In genomic region chrX:22748093-22748999, GRCh38 we compare ENCODE assay signal across 8 cellular contexts.
DNase-seq lines count a peak whose midpoint lies in the region; ATAC-seq and TF ChIP-seq lines count a peak whose summit lies in the region.

No MANE protein-coding gene starts in this region.

- peaks cover 9% of the 10 kb centered on the region for H3K9me3 ChIP-seq in neural progenitor cell (ENCODE audit: low read depth)

- H3K4me1 ChIP-seq in neural progenitor cell = no peaks in the 10 kb centered on the region

- no peaks in the 10 kb centered on the region for H3K9me3 Mint-ChIP-seq in activated CD8-positive, alpha-beta memory T cell treated with anti-CD3 and anti-CD28 coated beads, Interleukin-2, amount 10 ng/mL, durations not matched to agents 7 days and 5 days (ENCODE audit: low read depth)
- H3K9me3 Mint-ChIP-seq in neural progenitor cell = no peaks in the 10 kb centered on the region

- no peaks in the 10 kb centered on the region for H3K27me3 Mint-ChIP-seq in activated CD8-positive, alpha-beta memory T cell treated with anti-CD3 and anti-CD28 coated beads, Interleukin-2, amount 10 ng/mL, durations not matched to agents 7 days and 5 days
- H3K27me3 Mint-ChIP-seq in neural progenitor cell (ENCODE audit: insufficient read depth, low read depth) = peaks cover 2% of the 10 kb centered on the region

- no peaks in the 10 kb centered on the region for H3K79me2 ChIP-seq in neural progenitor cell (ENCODE audit: low read depth)

- CTCF ChIA-PET in activated CD8-positive, alpha-beta memory T cell treated with anti-CD3 and anti-CD28 coated beads, Interleukin-2, amount 10 ng/mL, durations not matched to agents 7 days and 5 days (lab: Charles Lee) = interaction anchor here (0.6 to 1.5 kb wide), 4 partner anchors 10 to 612 kb away, joined by 3 to 7 read pairs (median 4); no protein-coding TSS in a partner anchor

- H2AFZ ChIP-seq in neural progenitor cell (replicated peaks) = peak overlapping the region; percentile 24

- no peak overlapping the region for H3K4me3 ChIP-seq in fibroblast of the aortic adventitia (ENCODE audit: low read depth, low read length)
- no peak overlapping the region for H3K4me3 ChIP-seq in neural progenitor cell

- no peaks in the 10 kb centered on the region for H3K27me3 ChIP-seq in neural progenitor cell

- no peak overlapping the region for H3K9ac ChIP-seq in neural progenitor cell

- no peaks in the 10 kb centered on the region for H3K36me3 Mint-ChIP-seq in activated CD8-positive, alpha-beta memory T cell treated with anti-CD3 and anti-CD28 coated beads, Interleukin-2, amount 10 ng/mL, durations not matched to agents 7 days and 5 days
- no peaks in the 10 kb centered on the region for H3K36me3 Mint-ChIP-seq in neural progenitor cell

- no peak overlapping the region for H3K4me2 ChIP-seq in neural progenitor cell

- ATAC-seq in GM18867 (IDR thresholded peaks at IDR 0.05; ENCODE audit: unreplicated experiment) (peak; percentile 95), HG03280 (IDR thresholded peaks at IDR 0.05; ENCODE audit: unreplicated experiment) (peak; percentile 60), GM19455 (IDR thresholded peaks at IDR 0.05; ENCODE audit: unreplicated experiment) (no peak)
- no peak for ATAC-seq in activated CD8-positive, alpha-beta memory T cell treated with anti-CD3 and anti-CD28 coated beads, Interleukin-2, amount 10 ng/mL, durations not matched to agents 7 days and 5 days

- H3K4me3 Mint-ChIP-seq in activated CD8-positive, alpha-beta memory T cell treated with anti-CD3 and anti-CD28 coated beads, Interleukin-2, amount 10 ng/mL, durations not matched to agents 7 days and 5 days = no peak overlapping the region
- no peak overlapping the region for H3K4me3 Mint-ChIP-seq in neural progenitor cell

- H3K27ac ChIP-seq in neural progenitor cell = no peak overlapping the region

- H3K27ac Mint-ChIP-seq in activated CD8-positive, alpha-beta memory T cell treated with anti-CD3 and anti-CD28 coated beads, Interleukin-2, amount 10 ng/mL, durations not matched to agents 7 days and 5 days = no peak overlapping the region
- no peak overlapping the region for H3K27ac Mint-ChIP-seq in neural progenitor cell

- TF ChIP-seq CTCF in fibroblast of the aortic adventitia (IDR thresholded peaks at IDR 0.05; ENCODE audit: insufficient read depth, low read length) (peak; percentile 77), neural progenitor cell (IDR thresholded peaks at IDR 0.05) (peak; percentile 80)

- no peaks in the 10 kb centered on the region for H4K20me1 ChIP-seq in neural progenitor cell (ENCODE audit: low read depth)

- no peaks in the 10 kb centered on the region for H3K4me1 Mint-ChIP-seq in activated CD8-positive, alpha-beta memory T cell treated with anti-CD3 and anti-CD28 coated beads, Interleukin-2, amount 10 ng/mL, durations not matched to agents 7 days and 5 days
- H3K4me1 Mint-ChIP-seq in neural progenitor cell = no peaks in the 10 kb centered on the region

- H3F3A ChIP-seq in neural progenitor cell (ENCODE audit: low read depth) = no peaks in the 10 kb centered on the region

- H3K36me3 ChIP-seq in neural progenitor cell = no peaks in the 10 kb centered on the region

- DNase-seq in Ammon's horn (ENCODE audit: low spot score) (peak; percentile 32), NCI-H526 treated with DMSO at 0.1 percent for 48 hours (lab: John Stamatoyannopoulos, UW) (peak; percentile 52), fibroblast of the aortic adventitia (ENCODE audit: low read depth) (peak; percentile 65), neural progenitor cell (ENCODE audit: low spot score) (peak; percentile 68)
- peak; percentile 51 for DNase-seq in activated CD8-positive, alpha-beta memory T cell treated with anti-CD3 and anti-CD28 coated beads, Interleukin-2, amount 10 ng/mL, durations not matched to agents 7 days and 5 days

Comparison
In these comparisons a context has a peak if more than half of its experiments do, and no peak if none do; other contexts are left out.
1. ATAC-seq: peak in GM18867 (single experiment) and HG03280 (single experiment); none in activated CD8-positive, alpha-beta memory T cell treated with anti-CD3 and anti-CD28 coated beads, Interleukin-2, amount 10 ng/mL, durations not matched to agents 7 days and 5 days (single experiment) and GM19455 (single experiment).
2. Peak in every context shown above with its lines, with median percentiles within 50 percentile points of each other: DNase-seq.